17 cellular contexts compared by ENCODE assay signal in genomic region chr3:172080503-172080902, GRCh38. TPM values are rescaled to one million over a fixed set of nuclear protein-coding genes. Genes with fewer than 3 reads are reported as not detected.
DNase-seq lines count a peak whose midpoint lies in the region; ATAC-seq and TF ChIP-seq lines count a peak whose summit lies in the region.
"Had no signal": no experiment of that assay in that cellular context is flagged by ENCODE, and none has a peak within 500 bp of the region (broad histone marks: within the 10 kb centered on the region; RNA-seq: fewer than 3 reads in every experiment).

No MANE protein-coding gene starts in this region.

- no peak overlapping the region for H3K4me3 ChIP-seq in Panc1 (ENCODE audit: low read depth in 2 of 2, low read length in 2 of 2)
- H3K4me3 ChIP-seq in right lobe of liver = no peak overlapping the region
- H3K4me3 ChIP-seq: SK-N-MC had no signal

- no peak overlapping the region for H2BK12ac ChIP-seq in H9 (ENCODE audit: insufficient read length, low read depth, low read length)

- no peak overlapping the region for H3K27ac ChIP-seq in H9 (ENCODE audit: insufficient read length, low read depth, low read length)
- peak overlapping the region; percentile 37; the same call in 1 of the 2 replicates for H3K27ac ChIP-seq in Panc1 (ENCODE audit: low read length)
- H3K27ac ChIP-seq in right lobe of liver = peak overlapping the region in 2 of 3 donors; percentile 19 to 82

- H3K4me3 Mint-ChIP-seq in H9 = no peak overlapping the region
- H3K4me3 Mint-ChIP-seq in progenitor cell of endocrine pancreas (ENCODE audit: low read depth) = no peak overlapping the region
- no peak overlapping the region for H3K4me3 Mint-ChIP-seq in CD14-positive monocyte

- H3K9me3 ChIP-seq in H9 (ENCODE audit: control insufficient read depth, low read depth, low read length) (no peaks in the 10 kb centered on the region), Panc1 (ENCODE audit: control insufficient read depth, insufficient read depth, low read depth, low read length) (no peaks in the 10 kb centered on the region), right lobe of liver (no peaks in the 10 kb centered on the region)

- H3K9ac ChIP-seq in H9 (ENCODE audit: extremely low read depth, insufficient read length, low read length) = no peak overlapping the region

- no peaks in the 10 kb centered on the region for H3K79me1 ChIP-seq in H9 (ENCODE audit: insufficient read depth, low read depth, low read length, poor library complexity, severe bottlenecking)

- no CpG with 5 or more reads among the region's 1 CpG for WGBS in H9 (ENCODE audit: extremely low coverage, insufficient read length, low lambda C conversion rate)
- 60% methylated on average over 1 of the region's 1 CpG for WGBS in right lobe of liver (ENCODE audit: insufficient coverage, low coverage, low lambda C conversion rate, missing lambda C conversion rate)

- peaks cover 14 to 30% (median 25%) of the 10 kb centered on the region in 3 experiments; a peak in 6 of 7 replicates for H3K36me3 Mint-ChIP-seq in H9 (ENCODE audit: insufficient read depth in 1 of 3, low read depth in 3 of 3)
- peaks cover 25% of the 10 kb centered on the region for H3K36me3 Mint-ChIP-seq in progenitor cell of endocrine pancreas (ENCODE audit: insufficient read depth)
- H3K36me3 Mint-ChIP-seq in CD14-positive monocyte = peaks cover 40 to 55% of the 10 kb centered on the region in 2 donors

- no peak overlapping the region for H2AFZ ChIP-seq in H9 (ENCODE audit: low read length)

- H3K27me3 Mint-ChIP-seq in H9 (ENCODE audit: low read depth) = no peaks in the 10 kb centered on the region
- H3K27me3 Mint-ChIP-seq in progenitor cell of endocrine pancreas = no peaks in the 10 kb centered on the region
- peaks cover 0 to 2% (median 0%) of the 10 kb centered on the region in 3 donors for H3K27me3 Mint-ChIP-seq in CD14-positive monocyte (ENCODE audit: low read depth in 3 of 3)

- H2BK20ac ChIP-seq in H9 (ENCODE audit: low read depth, low read length, poor library complexity, severe bottlenecking) = no peak overlapping the region

- CTCF ChIA-PET in Panc1 (lab: Charles Lee) = no interaction called here

- intact Hi-C loops in Panc1 (cut with micrococcal nuclease; ENCODE audit: unreplicated experiment) (no loop called here), right lobe of liver (cut with DNase I) (no loop called here), CD14-positive monocyte (cut with micrococcal nuclease) (no loop called here)

- no peak overlapping the region for H4K91ac ChIP-seq in H9 (ENCODE audit: insufficient read length, low read depth, low read length)

- no peak overlapping the region for H3K4me2 ChIP-seq in H9 (ENCODE audit: insufficient read depth, insufficient read length, low read length)

- TF ChIP-seq CTCF in H9 (conservative IDR thresholded peaks at IDR 0.05) = no peak
- TF ChIP-seq CTCF in Panc1 (IDR thresholded peaks at IDR 0.05) = no peak
- no peak for TF ChIP-seq CTCF in right lobe of liver (IDR thresholded peaks at IDR 0.05)
- TF ChIP-seq CTCF in progenitor cell of endocrine pancreas (IDR thresholded peaks at IDR 0.05; ENCODE audit: unreplicated experiment) = no peak
- TF ChIP-seq CTCF in CD14-positive monocyte (IDR thresholded peaks at IDR 0.05) = no peak

- no peak overlapping the region for H3K4ac ChIP-seq in H9 (ENCODE audit: low read depth, low read length)

- H3K4me1 ChIP-seq in H9 (ENCODE audit: insufficient read depth, low read length) (peaks cover 3% of the 10 kb centered on the region; the same call in 1 of the 2 replicates), Panc1 (ENCODE audit: control insufficient read depth, insufficient read depth, low read length) (peaks cover 44% of the 10 kb centered on the region), right lobe of liver (peaks cover 0 to 60% (median 29%) of the 10 kb centered on the region in 4 donors)

- H3K27ac Mint-ChIP-seq in H9 (peak overlapping the region in 2 of 3 experiments; percentile 12 to 66; a peak in 2 of 7 replicates), progenitor cell of endocrine pancreas (peak overlapping the region; percentile 85), CD14-positive monocyte (peak overlapping the region in 2 of 7 donors; percentile 46 to 61)

- no peak overlapping the region for H3K14ac ChIP-seq in H9 (ENCODE audit: insufficient read depth, low read length)

- no peak overlapping the region for H2BK15ac ChIP-seq in H9 (ENCODE audit: low read depth, low read length)

- H4K5ac ChIP-seq in H9 (ENCODE audit: insufficient read length, low read depth, low read length) = no peak overlapping the region

- no peak overlapping the region for H3T11ph ChIP-seq in H9 (ENCODE audit: low read length)

- in situ Hi-C loops in Panc1 (cut with HindIII; ENCODE audit: low pct_unique_long_range_greater_than_20kb, low sequenced_read_pairs) = no loop called here

- no peak overlapping the region for H2BK5ac ChIP-seq in H9 (ENCODE audit: insufficient read length, low read length)

- BruUV-seq in Panc1 (replicated peaks; lab: Mats Ljungman, UMichigan) = no TSS peak

- DNase-seq in H9 (no peak), Panc1 (ENCODE audit: low read depth, low spot score) (no peak), right lobe of liver (peak in 1 of 3 donors; percentile 55), progenitor cell of endocrine pancreas (ENCODE audit: low spot score, unreplicated experiment) (no peak), mesenteric fat pad (ENCODE audit: low spot score) (no peak), CD14-positive monocyte (ENCODE audit: low spot score) (no peak)
- DNase-seq: ACHN, C1 segment of cervical spinal cord, NCI-H1092, NCI-H1436 treated with DMSO at 0.1 percent for 48 hours, NCI-H2029 treated with DMSO at 0.1 percent for 48 hours, NCI-H2171 treated with DMSO at 0.1 percent for 48 hours, NCI-H446, NCI-H526 treated with DMSO at 0.1 percent for 48 hours, SHP77 had no signal

- POLR2A ChIA-PET in Panc1 (lab: Charles Lee) = interaction anchor here (0.6 to 0.7 kb wide), 2 partner anchors 28 to 317 kb away, joined by 4 to 6 read pairs; no protein-coding TSS in a partner anchor

- H3K56ac ChIP-seq in H9 (ENCODE audit: insufficient read length, low read depth, low read length) = no peak overlapping the region

- no peak for TF ChIP-seq POLR2A in right lobe of liver (IDR thresholded peaks at IDR 0.05)

- H3K4me1 Mint-ChIP-seq in H9 (peaks cover 16 to 21% of the 10 kb centered on the region in 2 experiments), progenitor cell of endocrine pancreas (ENCODE audit: low read depth) (peaks cover 54% of the 10 kb centered on the region), CD14-positive monocyte (peaks cover 35% of the 10 kb centered on the region)

- H3K36me3 ChIP-seq in Panc1 (ENCODE audit: control insufficient read depth, insufficient read depth, low read length) (no peaks in the 10 kb centered on the region), right lobe of liver (no peaks in the 10 kb centered on the region)

- H3K18ac ChIP-seq in H9 (ENCODE audit: insufficient read length, low read depth, low read length) = no peak overlapping the region

- no peaks in the 10 kb centered on the region for H4K20me1 ChIP-seq in H9 (ENCODE audit: control insufficient read depth, insufficient read depth, insufficient read length)

- ATAC-seq in Panc1 (no peak), right lobe of liver (peak; percentile 49 to 74 (median 70)), HG02884 (IDR thresholded peaks at IDR 0.05; ENCODE audit: unreplicated experiment) (no peak)

- no peak overlapping the region for H2BK120ac ChIP-seq in H9 (ENCODE audit: low read depth, low read length, poor library complexity, severe bottlenecking)

- peaks cover 12% of the 10 kb centered on the region; the same call in 1 of the 2 replicates for H3K79me2 ChIP-seq in H9 (ENCODE audit: insufficient read depth, low read length)

- H3K27me3 ChIP-seq in H9 (ENCODE audit: insufficient read depth, low read length) (no peaks in the 10 kb centered on the region), Panc1 (ENCODE audit: control insufficient read depth, insufficient read depth, low read length) (no peaks in the 10 kb centered on the region), right lobe of liver (no peaks in the 10 kb centered on the region)

- H3K23me2 ChIP-seq in H9 (ENCODE audit: insufficient read length, low read depth, low read length, poor library complexity, severe bottlenecking) = no peaks in the 10 kb centered on the region

- H2AK5ac ChIP-seq in H9 (ENCODE audit: insufficient read length, low read length) = no peak overlapping the region

- H3K23ac ChIP-seq in H9 (ENCODE audit: insufficient read length, low read depth, low read length) = no peak overlapping the region

- H4K8ac ChIP-seq in H9 (replicated peaks; ENCODE audit: insufficient read length, low read depth, low read length) = no peak overlapping the region

- no peaks in the 10 kb centered on the region for H3K9me3 Mint-ChIP-seq in H9
- peaks cover 5% of the 10 kb centered on the region for H3K9me3 Mint-ChIP-seq in progenitor cell of endocrine pancreas (ENCODE audit: low read depth)
- no peaks in the 10 kb centered on the region for H3K9me3 Mint-ChIP-seq in CD14-positive monocyte

RNA-seq across cellular contexts. Expression of gene FNDC3B, which starts 41.1 kb away (rescaled TPM):
- 42.3 and 43.8 TPM in 2 replicates for total RNA-seq in H9 (2021)
- total RNA-seq in Panc1 (2021; ENCODE audit: unreplicated experiment) = 173 TPM
- polyA plus RNA-seq in Panc1 (2012; ENCODE audit: insufficient read length) = 49.1 TPM
- total RNA-seq in right lobe of liver = 100 to 1,000 TPM in 1 of 6 experiments, 10 to 100 TPM in 5; 40.2 to 184 (median 63.5) TPM
- total RNA-seq in progenitor cell of endocrine pancreas = 158 and 161 TPM in 2 replicates
- 258 TPM for total RNA-seq in mesenteric fat pad
- polyA plus RNA-seq in CD14-positive monocyte = 10 to 100 TPM; 25.7 to 36.1 TPM

Comparison
In these comparisons a context has a peak if more than half of its experiments do, and no peak if none do; other contexts are left out.
1. ATAC-seq: peak in right lobe of liver (4 of 4); none in Panc1 (single experiment) and HG02884 (single experiment).